Comparison of ENCODE assay signal across 11 cellular contexts in genomic region chrY:15072084-15072483, GRCh38.
"Had no signal": no experiment of that assay in that cellular context is flagged by ENCODE, and none has a peak within 500 bp of the region (broad histone marks: within the 10 kb centered on the region; RNA-seq: fewer than 3 reads in every experiment).

No MANE protein-coding gene starts in this region.

- H2AFZ ChIP-seq: GM23248, GM23338 had no signal

- H3K4me2 ChIP-seq: GM23338 had no signal

- H3K9ac ChIP-seq: GM23248 had no signal

- H3K27ac ChIP-seq: GM23248 had no signal

- DNase-seq: GM23248, GOT3, H7, H9, HCEC 1CT, HFFc6 had no signal

- H3K4me3 ChIP-seq: GM23248, GM23338, HAP-1 had no signal

- ATAC-seq: GM23338, HCT116 had no signal

- H3K9me3 ChIP-seq: HAP-1 had no signal

- H3K36me3 ChIP-seq: HAP-1 had no signal

- FAIRE-seq: H1, H54 had no signal

- H3K4me1 ChIP-seq: HAP-1 had no signal
